ENCODE assay signal across 8 cellular contexts in the genomic region with DNA sequence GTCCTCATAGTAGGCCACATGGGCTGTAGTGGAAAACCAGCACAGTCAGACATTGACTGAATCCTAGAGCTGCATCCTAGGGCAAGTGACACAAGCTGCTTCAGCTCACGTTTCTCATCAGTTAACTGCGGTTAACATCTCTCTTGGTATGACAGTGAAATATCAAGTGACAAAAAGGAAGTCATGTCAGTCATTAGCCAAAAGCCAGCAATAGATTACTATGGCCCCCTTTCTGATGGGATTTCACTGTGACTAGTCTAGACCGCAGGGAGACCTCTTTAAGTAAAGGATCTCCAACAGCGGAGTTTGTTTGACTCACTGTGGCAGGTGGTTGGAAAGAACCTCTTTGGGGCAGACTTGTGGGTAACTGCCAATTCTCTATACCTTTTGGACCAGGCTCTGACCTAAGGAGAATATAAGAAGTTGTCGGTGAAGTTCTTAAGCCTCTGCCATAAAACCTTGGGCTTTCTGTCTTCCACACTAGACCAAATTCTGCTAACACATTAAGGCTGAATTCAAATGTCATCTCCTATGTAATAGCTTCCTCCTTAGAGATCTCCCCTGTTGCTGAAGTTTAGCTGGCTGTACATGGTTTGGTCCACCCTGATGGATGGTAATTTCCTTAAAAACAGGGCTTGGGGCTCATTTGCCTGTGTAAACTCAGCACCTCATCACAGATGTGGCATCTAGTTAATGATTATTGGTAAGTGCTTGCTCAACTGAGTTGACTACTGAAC.
DNase-seq lines count a peak whose midpoint lies in the region; ATAC-seq and TF ChIP-seq lines count a peak whose summit lies in the region.

No MANE protein-coding gene starts in this region.

- in situ Hi-C loops in ACHN (cut with HindIII; ENCODE audit: low pct_ligation_motif_present, low pct_unique_long_range_greater_than_20kb, low sequenced_read_pairs) = no loop called here

- peak; percentile 34 for DNase-seq in ACHN
- DNase-seq in activated gamma-delta T cell treated with anti-CD3 and anti-CD28 coated beads, Interleukin-2, amount 50 U/mL, for 16 hours (ENCODE audit: low read depth) = peak; percentile 20
- no peak for DNase-seq in NCI-H2196 (lab: John Stamatoyannopoulos, UW; ENCODE audit: unreplicated experiment)
- DNase-seq in NOMO-1 treated with DMSO at 0.1 percent for 48 hours (lab: John Stamatoyannopoulos, UW; ENCODE audit: unreplicated experiment) = no peak
- no peak for DNase-seq in omental fat pad (ENCODE audit: low spot score)
- DNase-seq in DMS153 treated with DMSO at 0.1 percent for 48 hours (lab: John Stamatoyannopoulos, UW; ENCODE audit: unreplicated experiment) = no peak

- ATAC-seq in GM19023 (IDR thresholded peaks at IDR 0.05; ENCODE audit: unreplicated experiment) (peak; percentile 75), HG03060 (IDR thresholded peaks at IDR 0.05; ENCODE audit: low read depth, unreplicated experiment) (peak; percentile 60), omental fat pad (ENCODE audit: low FRiP score) (no peak)

- no peak for TF ChIP-seq CTCF in omental fat pad (IDR thresholded peaks at IDR 0.05)

Comparison
In these comparisons a context has a peak if more than half of its experiments do, and no peak if none do; other contexts are left out.
1. DNase-seq: peak in ACHN (single experiment) and activated gamma-delta T cell treated with anti-CD3 and anti-CD28 coated beads, Interleukin-2, amount 50 U/mL, for 16 hours (single experiment); none in NCI-H2196 (single experiment), NOMO-1 treated with DMSO at 0.1 percent for 48 hours (single experiment), omental fat pad (single experiment) and DMS153 treated with DMSO at 0.1 percent for 48 hours (single experiment).